In genomic region chr2:240767341-240767740, GRCh38 we compare ENCODE assay signal across 6 cellular contexts. TPM values are rescaled to one million over a fixed set of nuclear protein-coding genes. Genes with fewer than 3 reads are reported as not detected.
"Had no signal": no experiment of that assay in that cellular context is flagged by ENCODE, and none has a peak within 500 bp of the region (broad histone marks: within the 10 kb centered on the region; RNA-seq: fewer than 3 reads in every experiment).

No MANE protein-coding gene starts in this region.

- DNase-seq: H9, HCEC 1CT had no signal

- H3K4me3 ChIP-seq: GM23338, K562 had no signal

- H3K4me2 ChIP-seq: GM23338 had no signal

- H2AFZ ChIP-seq: GM23338 had no signal

RNA-seq across cellular contexts. Expression of gene KIF1A, which starts 52.7 kb away (rescaled TPM):
- total RNA-seq: HT-29 had no signal
- polyA plus RNA-seq: IMR-90 had no signal
